ENCODE assay signal across 9 cellular contexts in genomic region chr15:69953816-69954215, GRCh38.
"Had no signal": no experiment of that assay in that cellular context is flagged by ENCODE, and none has a peak within 500 bp of the region (broad histone marks: within the 10 kb centered on the region; RNA-seq: fewer than 3 reads in every experiment).

No MANE protein-coding gene starts in this region.

- H3K4me1 ChIP-seq: HAP-1 had no signal

- DNase-seq: GM23248, GOT3, H7, HFFc6, IMR-90, KBM-7 had no signal

- H3K27ac Mint-ChIP-seq: HFFc6 had no signal

- H3K36me3 ChIP-seq: HAP-1 had no signal

- H3K27ac ChIP-seq: GM23248, KMS-11 had no signal

- H3K4me3 ChIP-seq: GM23248, HAP-1 had no signal

- ATAC-seq: HCT116 had no signal

- H3K9me3 Mint-ChIP-seq: HFFc6 had no signal

- H3K4me3 Mint-ChIP-seq: HFFc6 had no signal

- H3K9me3 ChIP-seq: HAP-1 had no signal
